In genomic region chr1:226973898-226974543, GRCh38 we compare ENCODE assay signal across 8 cellular contexts. TPM values are rescaled to one million over a fixed set of nuclear protein-coding genes. Genes with fewer than 3 reads are reported as not detected.
DNase-seq lines count a peak whose midpoint lies in the region; ATAC-seq and TF ChIP-seq lines count a peak whose summit lies in the region.

No MANE protein-coding gene starts in this region.

- POLR2A ChIA-PET in BJ (lab: Charles Lee) = interaction anchor here (0.6 kb wide), 1 partner anchor 125 kb away, joined by 6 read pairs; no protein-coding TSS in a partner anchor

- H3K4me1 Mint-ChIP-seq in progenitor cell of endocrine pancreas (ENCODE audit: low read depth) = peaks cover 22% of the 10 kb centered on the region

- H3K27ac ChIP-seq in ascending aorta = peak overlapping the region; percentile 90 to 91
- peak overlapping the region; percentile 80 to 97 (median 94) for H3K27ac ChIP-seq in heart left ventricle

- peak; percentile 11 to 72 (median 64) for ATAC-seq in heart left ventricle

- H3K36me3 Mint-ChIP-seq in progenitor cell of endocrine pancreas (ENCODE audit: insufficient read depth) = peaks cover 12% of the 10 kb centered on the region

- DNase-seq in BJ (ENCODE audit: low read depth) (peak; percentile 3), ascending aorta (ENCODE audit: low spot score in 2 of 2) (peak in 1 of 2 donors; percentile 83), heart left ventricle (peak in 2 of 5 donors; percentile 67 to 75), progenitor cell of endocrine pancreas (ENCODE audit: low spot score, unreplicated experiment) (no peak), HK-2 (ENCODE audit: unreplicated experiment) (no peak), NCI-H2171 (lab: John Stamatoyannopoulos, UW) (no peak), GF-D8 (lab: John Stamatoyannopoulos, UW) (no peak), RKO (ENCODE audit: low spot score) (no peak)

- H3K9me3 ChIP-seq in ascending aorta (no peaks in the 10 kb centered on the region), heart left ventricle (peaks cover 0 to 17% (median 0%) of the 10 kb centered on the region in 12 donors)

- CTCF ChIA-PET in BJ (lab: Yijun Ruan, JAX) = interaction anchor here (0.9 kb wide), 1 partner anchor 152 kb away, joined by 3 read pairs; no protein-coding TSS in a partner anchor

- H3K36me3 ChIP-seq in BJ (ENCODE audit: control insufficient read depth, insufficient read depth, low read length) = no peaks in the 10 kb centered on the region
- peaks cover 0 to 21% of the 10 kb centered on the region in 2 donors for H3K36me3 ChIP-seq in ascending aorta
- H3K36me3 ChIP-seq in heart left ventricle = peaks cover 0 to 25% (median 13%) of the 10 kb centered on the region in 9 donors

- no peaks in the 10 kb centered on the region for H3K27me3 Mint-ChIP-seq in progenitor cell of endocrine pancreas

- TF ChIP-seq POLR2A in heart left ventricle (IDR thresholded peaks at IDR 0.05) = no peak

- WGBS in heart left ventricle, 4 donors = 31 to 45% (median 36%) methylated on average over 7 to 11 of the region's 11 CpGs

- H3K9me3 Mint-ChIP-seq in progenitor cell of endocrine pancreas (ENCODE audit: low read depth) = peaks cover 6% of the 10 kb centered on the region

- H3K4me1 ChIP-seq in ascending aorta = peaks cover 0 to 27% of the 10 kb centered on the region in 2 donors
- H3K4me1 ChIP-seq in heart left ventricle = peaks cover 0 to 53% (median 36%) of the 10 kb centered on the region in 12 donors

- TF ChIP-seq CTCF in BJ (IDR thresholded peaks at IDR 0.05; ENCODE audit: insufficient read depth, low read depth, low read length) (no peak), ascending aorta (IDR thresholded peaks at IDR 0.05) (no peak), heart left ventricle (IDR thresholded peaks at IDR 0.05) (peak in 2 of 12 donors; percentile 9 to 16), progenitor cell of endocrine pancreas (IDR thresholded peaks at IDR 0.05; ENCODE audit: unreplicated experiment) (no peak)

- no peak overlapping the region for H3K4me3 ChIP-seq in BJ (ENCODE audit: low read depth, low read length)
- H3K4me3 ChIP-seq in ascending aorta = peak overlapping the region; percentile 1 to 24
- H3K4me3 ChIP-seq in heart left ventricle = no peak overlapping the region

- no peaks in the 10 kb centered on the region for H3K27me3 ChIP-seq in BJ (ENCODE audit: control insufficient read depth, insufficient read depth, low read length)
- no peaks in the 10 kb centered on the region for H3K27me3 ChIP-seq in ascending aorta
- no peaks in the 10 kb centered on the region for H3K27me3 ChIP-seq in heart left ventricle

- H3K4me3 Mint-ChIP-seq in progenitor cell of endocrine pancreas (ENCODE audit: low read depth) = no peak overlapping the region

- intact Hi-C loops in ascending aorta (cut with DNase I) (loop anchor here (1.0 kb wide), 1 partner anchor 34 kb away; the partner anchor contains the start of gene COQ8A), heart left ventricle (cut with DNase I) (loop anchor here in 3 of 10 donors (2.0 to 10.0 kb wide), 3 partner anchors 33 to 59 kb away; partner anchors contain the start of gene COQ8A (in 1 of the 3))

- peak overlapping the region; percentile 74 for H3K27ac Mint-ChIP-seq in progenitor cell of endocrine pancreas

RNA-seq across cellular contexts. Expression of gene COQ8A, which starts 33.9 kb away (rescaled TPM):
- polyA plus RNA-seq in BJ (2011; rRNA removed) (4.7 and 6.8 TPM in 2 replicates), heart left ventricle (100 to 1,000 TPM; 193 to 243 TPM)
- polyA minus RNA-seq in BJ (2011; rRNA and poly(A)+ RNA removed) = 2.9 and 4.4 TPM in 2 replicates
- total RNA-seq in ascending aorta (42.4 TPM), heart left ventricle (100 to 1,000 TPM; 141 to 915 (median 310) TPM), progenitor cell of endocrine pancreas (31.0 and 33.3 TPM in 2 replicates)

Comparison
In these comparisons a context has a peak if more than half of its experiments do, and no peak if none do; other contexts are left out.
1. H3K4me3 ChIP-seq: peak in ascending aorta (2 of 2); none in BJ (single experiment) and heart left ventricle (0 of 12).